Comparison of ENCODE assay signal across 34 cellular contexts in the genomic region with DNA sequence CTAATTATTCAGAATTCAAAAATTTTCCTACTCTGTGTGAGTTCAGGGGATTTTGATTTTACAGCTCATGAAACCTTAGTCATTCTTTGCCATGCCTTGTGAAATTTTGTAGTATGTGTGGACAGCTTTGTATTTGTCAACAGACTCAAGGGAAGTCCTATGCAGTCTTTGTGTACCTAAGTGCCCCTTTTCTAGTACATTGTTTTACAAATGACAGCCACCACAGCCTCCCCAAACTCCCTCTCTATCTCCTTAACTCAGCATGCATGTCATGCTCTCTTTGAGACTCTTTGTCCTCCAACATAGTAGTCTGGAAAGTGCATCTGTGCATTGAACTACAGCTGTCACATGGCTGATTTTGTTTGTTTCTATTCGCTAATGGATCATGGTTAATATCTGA. TPM values are rescaled to one million over a fixed set of nuclear protein-coding genes. Genes with fewer than 3 reads are reported as not detected.
"Had no signal": no experiment of that assay in that cellular context is flagged by ENCODE, and none has a peak within 500 bp of the region (broad histone marks: within the 10 kb centered on the region; RNA-seq: fewer than 3 reads in every experiment).

No MANE protein-coding gene starts in this region.

- H3K36me3 ChIP-seq: ascending aorta, breast epithelium, cardiac muscle cell, esophagus muscularis mucosa, gastrocnemius medialis, WERI-Rb-1 had no signal

- DNase-seq: activated CD4-positive, alpha-beta memory T cell treated with anti-CD3 and anti-CD28 coated beads for 36 hours; activated CD4-positive, alpha-beta T cell treated with anti-CD3 and anti-CD28 coated beads for 36 hours; activated CD4-positive, alpha-beta T cell treated with anti-CD3 and anti-CD28 coated beads, Interleukin-2, amount 10 ng/mL, durations not matched to agents 24 days and 14 days; activated CD4-positive, CD25-positive, alpha-beta regulatory T cell; activated CD4-positive, CD25-positive, alpha-beta regulatory T cell treated with anti-CD3 and anti-CD28 coated beads, Interleukin-2, amount 50 U/mL, for 72 hours; activated CD8-positive, alpha-beta memory T cell treated with anti-CD3 and anti-CD28 coated beads, Interleukin-2, amount 50 U/mL, for 48 hours; activated gamma-delta T cell; activated naive CD4-positive, alpha-beta T cell; activated naive CD4-positive, alpha-beta T cell treated with anti-CD3 and anti-CD28 coated beads, Interleukin-2, amount 10 ng/mL, durations not matched to agents 7 days and 5 days; activated naive CD8-positive, alpha-beta T cell treated with anti-CD3 and anti-CD28 coated beads, Interleukin-2, amount 10 ng/mL, durations not matched to agents 7 days and 5 days; activated T-cell treated with anti-CD3 and anti-CD28 coated beads for 4 hours; activated T-cell treated with anti-CD3 and anti-CD28 coated beads, Interleukin-2, amount 50 U/mL, for 24 hours; activated T-cell treated with anti-CD3 and anti-CD28 coated beads, Interleukin-2, amount 50 U/mL, for 72 hours; central memory CD4-positive, alpha-beta T cell; cerebellar nuclear complex; dorsolateral prefrontal cortex; effector CD4-positive, alpha-beta T cell; effector memory CD8-positive, alpha-beta T cell; erythroblast; foreskin keratinocyte; gastrocnemius medialis; T-helper 1 cell; T-helper 17 cell; T1000; WERI-Rb-1 had no signal

- H3K4me3 ChIP-seq: ascending aorta, breast epithelium, cardiac muscle cell, coronary artery, dorsolateral prefrontal cortex, esophagus muscularis mucosa, gastrocnemius medialis had no signal

- H3K27ac ChIP-seq: ascending aorta, breast epithelium, cardiac muscle cell, coronary artery, dorsolateral prefrontal cortex, esophagus muscularis mucosa, foreskin keratinocyte, gastrocnemius medialis, WERI-Rb-1 had no signal

- H3K27me3 ChIP-seq: ascending aorta, cardiac muscle cell, gastrocnemius medialis had no signal

- ATAC-seq: activated CD4-positive, alpha-beta T cell treated with anti-CD3 and anti-CD28 coated beads for 36 hours; activated naive CD4-positive, alpha-beta T cell treated with anti-CD3 and anti-CD28 coated beads, Interleukin-2, amount 50 U/mL, for 72 hours; activated T-cell treated with anti-CD3 and anti-CD28 coated beads, Interleukin-2, amount 50 U/mL, for 72 hours; effector memory CD8-positive, alpha-beta T cell; foreskin keratinocyte; gastrocnemius medialis; T-helper 17 cell had no signal

- H3K4me1 Mint-ChIP-seq: activated naive CD4-positive, alpha-beta T cell treated with anti-CD3 and anti-CD28 coated beads, Interleukin-2, amount 10 ng/mL, durations not matched to agents 7 days and 5 days; brain had no signal

- H3K4me3 Mint-ChIP-seq: activated CD4-positive, alpha-beta memory T cell treated with anti-CD3 and anti-CD28 coated beads for 36 hours; activated CD4-positive, alpha-beta T cell treated with anti-CD3 and anti-CD28 coated beads for 36 hours; activated CD4-positive, alpha-beta T cell treated with anti-CD3 and anti-CD28 coated beads, Interleukin-2, amount 10 ng/mL, durations not matched to agents 24 days and 14 days; activated naive CD4-positive, alpha-beta T cell treated with anti-CD3 and anti-CD28 coated beads, Interleukin-2, amount 10 ng/mL, durations not matched to agents 7 days and 5 days; activated naive CD8-positive, alpha-beta T cell treated with anti-CD3 and anti-CD28 coated beads, Interleukin-2, amount 10 ng/mL, durations not matched to agents 7 days and 5 days; activated T-cell treated with anti-CD3 and anti-CD28 coated beads, Interleukin-2, amount 50 U/mL, for 24 hours; activated T-cell treated with anti-CD3 and anti-CD28 coated beads, Interleukin-2, amount 50 U/mL, for 72 hours; brain; dendritic cell treated with granulocyte-macrophage colony-stimulating factor and Interleukin-4, amounts not matched to agents 40 ng/mL and 50 ng/mL, for 4 days; effector memory CD8-positive, alpha-beta T cell; T-helper 17 cell; T-helper 2 cell treated with Interferon-gamma antibody and Interleukin-4, amounts not matched to agents 5 μg/mL and 100 μg/mL, for 36 hours had no signal

- H3K9me3 Mint-ChIP-seq: activated CD4-positive, alpha-beta memory T cell treated with anti-CD3 and anti-CD28 coated beads for 36 hours; activated CD4-positive, alpha-beta T cell treated with anti-CD3 and anti-CD28 coated beads, Interleukin-2, amount 10 ng/mL, durations not matched to agents 24 days and 14 days; activated naive CD4-positive, alpha-beta T cell treated with anti-CD3 and anti-CD28 coated beads, Interleukin-2, amount 10 ng/mL, durations not matched to agents 7 days and 5 days; activated naive CD4-positive, alpha-beta T cell treated with anti-CD3 and anti-CD28 coated beads, Interleukin-2, amount 50 U/mL, for 72 hours; activated naive CD8-positive, alpha-beta T cell treated with anti-CD3 and anti-CD28 coated beads, Interleukin-2, amount 10 ng/mL, durations not matched to agents 7 days and 5 days; activated T-cell treated with anti-CD3 and anti-CD28 coated beads, Interleukin-2, amount 50 U/mL, for 24 hours; activated T-cell treated with anti-CD3 and anti-CD28 coated beads, Interleukin-2, amount 50 U/mL, for 72 hours; brain; effector memory CD8-positive, alpha-beta T cell; T-helper 2 cell treated with Interferon-gamma antibody and Interleukin-4, amounts not matched to agents 5 μg/mL and 100 μg/mL, for 36 hours had no signal

- H3K36me3 Mint-ChIP-seq: activated CD4-positive, alpha-beta memory T cell treated with anti-CD3 and anti-CD28 coated beads for 36 hours; activated naive CD4-positive, alpha-beta T cell treated with anti-CD3 and anti-CD28 coated beads, Interleukin-2, amount 10 ng/mL, durations not matched to agents 7 days and 5 days; activated naive CD8-positive, alpha-beta T cell treated with anti-CD3 and anti-CD28 coated beads, Interleukin-2, amount 10 ng/mL, durations not matched to agents 7 days and 5 days; brain had no signal

- H3K27ac Mint-ChIP-seq: activated CD4-positive, alpha-beta memory T cell treated with anti-CD3 and anti-CD28 coated beads for 36 hours; activated CD4-positive, alpha-beta T cell treated with anti-CD3 and anti-CD28 coated beads for 36 hours; activated CD4-positive, alpha-beta T cell treated with anti-CD3 and anti-CD28 coated beads, Interleukin-2, amount 10 ng/mL, durations not matched to agents 24 days and 14 days; activated naive CD4-positive, alpha-beta T cell treated with anti-CD3 and anti-CD28 coated beads, Interleukin-2, amount 10 ng/mL, durations not matched to agents 7 days and 5 days; activated naive CD4-positive, alpha-beta T cell treated with anti-CD3 and anti-CD28 coated beads, Interleukin-2, amount 50 U/mL, for 72 hours; activated naive CD8-positive, alpha-beta T cell treated with anti-CD3 and anti-CD28 coated beads, Interleukin-2, amount 10 ng/mL, durations not matched to agents 7 days and 5 days; activated T-cell treated with anti-CD3 and anti-CD28 coated beads, Interleukin-2, amount 50 U/mL, for 24 hours; activated T-cell treated with anti-CD3 and anti-CD28 coated beads, Interleukin-2, amount 50 U/mL, for 72 hours; brain; dendritic cell treated with granulocyte-macrophage colony-stimulating factor and Interleukin-4, amounts not matched to agents 40 ng/mL and 50 ng/mL, for 4 days; effector memory CD8-positive, alpha-beta T cell; T-helper 17 cell; T-helper 2 cell treated with Interferon-gamma antibody and Interleukin-4, amounts not matched to agents 5 μg/mL and 100 μg/mL, for 36 hours had no signal

- H3K9me3 ChIP-seq: ascending aorta, breast epithelium, esophagus muscularis mucosa, gastrocnemius medialis had no signal

- H3K4me1 ChIP-seq: ascending aorta, breast epithelium, foreskin keratinocyte, gastrocnemius medialis had no signal

RNA-seq across cellular contexts. Expression of a gene that starts 28.0 kb away (rescaled TPM):
- total RNA-seq: activated CD4-positive, alpha-beta memory T cell treated with anti-CD3 and anti-CD28 coated beads for 36 hours; activated CD4-positive, alpha-beta T cell treated with anti-CD3 and anti-CD28 coated beads, Interleukin-2, amount 10 ng/mL, durations not matched to agents 24 days and 14 days; activated naive CD4-positive, alpha-beta T cell treated with anti-CD3 and anti-CD28 coated beads, Interleukin-2, amount 50 U/mL, for 72 hours; activated naive CD8-positive, alpha-beta T cell treated with anti-CD3 and anti-CD28 coated beads, Interleukin-2, amount 10 ng/mL, durations not matched to agents 7 days and 5 days; activated T-cell treated with anti-CD3 and anti-CD28 coated beads, Interleukin-2, amount 50 U/mL, for 72 hours; ascending aorta had no signal

RNA-seq across cellular contexts. Expression of a gene that starts 45.5 kb away (rescaled TPM):
- total RNA-seq: activated CD4-positive, alpha-beta memory T cell treated with anti-CD3 and anti-CD28 coated beads for 36 hours; activated T-cell treated with anti-CD3 and anti-CD28 coated beads, Interleukin-2, amount 50 U/mL, for 72 hours; ascending aorta; breast epithelium; cardiac muscle cell; dorsolateral prefrontal cortex; esophagus muscularis mucosa; foreskin keratinocyte; gastrocnemius medialis; T-helper 17 cell had no signal
- polyA plus RNA-seq: cardiac muscle cell, foreskin keratinocyte had no signal
